ENCODE assay signal across 8 cellular contexts in genomic region chr1:26692211-26692792, GRCh38.
DNase-seq lines count a peak whose midpoint lies in the region; ATAC-seq lines count a peak whose summit lies in the region.

No MANE protein-coding gene starts in this region.

- ATAC-seq in HG02610 (IDR thresholded peaks at IDR 0.05; ENCODE audit: unreplicated experiment) (peak; percentile 33), GM19452 (IDR thresholded peaks at IDR 0.05; ENCODE audit: unreplicated experiment) (no peak)

- DNase-seq in DMS53 treated with DMSO at 0.1 percent for 48 hours (lab: John Stamatoyannopoulos, UW; ENCODE audit: unreplicated experiment) (peak; percentile 97), NCI-H226 (peak; percentile 93), cerebellar cortex (ENCODE audit: low spot score) (peak; percentile 95), iris pigment epithelial cell (ENCODE audit: low read depth) (peak; percentile 97), smooth muscle cell of the brain vasculature (ENCODE audit: low read depth, low spot score) (peak; percentile 89)
- peak; percentile 61 for DNase-seq in activated CD4-positive, CD25-positive, alpha-beta regulatory T cell treated with anti-CD3 and anti-CD28 coated beads, Interleukin-2, amount 50 U/mL, for 16 hours (ENCODE audit: low read depth, low spot score)
